ENCODE assay signal across 24 cellular contexts in genomic region chr20:63212393-63212730, GRCh38. TPM values are rescaled to one million over a fixed set of nuclear protein-coding genes. Genes with fewer than 3 reads are reported as not detected.
A peak's percentile ranks its signal among the peaks of the same experiment; 100 is the strongest.
DNase-seq lines count a peak whose midpoint lies in the region; ATAC-seq, FAIRE-seq and TF ChIP-seq lines count a peak whose summit lies in the region.
"Had no signal": no experiment of that assay in that cellular context is flagged by ENCODE, and none has a peak within 500 bp of the region (broad histone marks: within the 10 kb centered on the region; RNA-seq: fewer than 3 reads in every experiment).

No MANE protein-coding gene starts in this region.

- no peak for FAIRE-seq in D721Med (lab: Jason Lieb, UNC)
- FAIRE-seq: pancreas, urothelium cell line had no signal

- H3K36me3 Mint-ChIP-seq in activated naive CD8-positive, alpha-beta T cell: peaks cover 4% of the 10 kb centered on the region
- H3K36me3 Mint-ChIP-seq in activated naive CD8-positive, alpha-beta T cell treated with anti-CD3 and anti-CD28 coated beads for 36 hours: peaks cover 37% of the 10 kb centered on the region
- H3K36me3 Mint-ChIP-seq in WTC11: peaks cover 55% of the 10 kb centered on the region
- H3K36me3 Mint-ChIP-seq in stimulated activated memory B cell treated with anti-CD40 and anti-IgM and Interleukin-4, amounts not matched to agents 10 μg/mL and 1 μg/mL and 100 μg/mL, for 72 hours: peaks cover 48% of the 10 kb centered on the region

- peaks cover 60% of the 10 kb centered on the region for H3K4me1 Mint-ChIP-seq in activated naive CD8-positive, alpha-beta T cell (ENCODE audit: low read depth)
- peaks cover 54% of the 10 kb centered on the region for H3K4me1 Mint-ChIP-seq in activated naive CD8-positive, alpha-beta T cell treated with anti-CD3 and anti-CD28 coated beads for 36 hours
- peaks cover 28% of the 10 kb centered on the region for H3K4me1 Mint-ChIP-seq in WTC11
- peaks cover 66% of the 10 kb centered on the region for H3K4me1 Mint-ChIP-seq in stimulated activated memory B cell treated with anti-CD40 and anti-IgM and Interleukin-4, amounts not matched to agents 10 μg/mL and 1 μg/mL and 100 μg/mL, for 72 hours

- POLR2A ChIA-PET in WTC11 (lab: Charles Lee): interaction anchor here (0.6 kb wide), 1 partner anchor 121 kb away, joined by 4 read pairs; no protein-coding TSS in a partner anchor

- no peaks in the 10 kb centered on the region for H3K27me3 Mint-ChIP-seq in activated naive CD8-positive, alpha-beta T cell
- no peaks in the 10 kb centered on the region for H3K27me3 Mint-ChIP-seq in activated naive CD8-positive, alpha-beta T cell treated with anti-CD3 and anti-CD28 coated beads for 36 hours
- H3K27me3 Mint-ChIP-seq in WTC11 (ENCODE audit: low read depth): no peaks in the 10 kb centered on the region
- H3K27me3 Mint-ChIP-seq in stimulated activated memory B cell treated with anti-CD40 and anti-IgM and Interleukin-4, amounts not matched to agents 10 μg/mL and 1 μg/mL and 100 μg/mL, for 72 hours: no peaks in the 10 kb centered on the region
- H3K27me3 Mint-ChIP-seq: activated CD4-positive, alpha-beta memory T cell treated with anti-CD3 and anti-CD28 coated beads, Interleukin-2, amount 10 ng/mL, durations not matched to agents 7 days and 5 days; IgD-negative memory B cell had no signal

- no peak for TF ChIP-seq CTCF in WTC11 (IDR thresholded peaks at IDR 0.05)
- TF ChIP-seq CTCF in D721Med (IDR thresholded peaks at IDR 0.05; ENCODE audit: insufficient read depth, missing control alignments): no peak

- ATAC-seq in WTC11: no peak
- ATAC-seq in stimulated activated memory B cell treated with anti-CD40 and anti-IgM and Interleukin-4, amounts not matched to agents 10 μg/mL and 1 μg/mL and 100 μg/mL, for 72 hours: no peak
- ATAC-seq in HG03571 (IDR thresholded peaks at IDR 0.05; ENCODE audit: unreplicated experiment): no peak
- ATAC-seq: left ventricle myocardium superior, pancreas, Right ventricle myocardium inferior had no signal

- no peak overlapping the region for H3K27ac Mint-ChIP-seq in activated naive CD8-positive, alpha-beta T cell
- no peak overlapping the region for H3K27ac Mint-ChIP-seq in activated naive CD8-positive, alpha-beta T cell treated with anti-CD3 and anti-CD28 coated beads for 36 hours
- peak overlapping the region; percentile 63 for H3K27ac Mint-ChIP-seq in WTC11
- H3K27ac Mint-ChIP-seq in stimulated activated memory B cell treated with anti-CD40 and anti-IgM and Interleukin-4, amounts not matched to agents 10 μg/mL and 1 μg/mL and 100 μg/mL, for 72 hours: peak overlapping the region; percentile 14
- H3K27ac Mint-ChIP-seq: activated CD4-positive, alpha-beta memory T cell treated with anti-CD3 and anti-CD28 coated beads, Interleukin-2, amount 10 ng/mL, durations not matched to agents 7 days and 5 days had no signal

- no peaks in the 10 kb centered on the region for H3K9me3 Mint-ChIP-seq in activated naive CD8-positive, alpha-beta T cell (ENCODE audit: low read depth)
- H3K9me3 Mint-ChIP-seq in activated naive CD8-positive, alpha-beta T cell treated with anti-CD3 and anti-CD28 coated beads for 36 hours: no peaks in the 10 kb centered on the region
- no peaks in the 10 kb centered on the region for H3K9me3 Mint-ChIP-seq in WTC11
- H3K9me3 Mint-ChIP-seq in stimulated activated memory B cell treated with anti-CD40 and anti-IgM and Interleukin-4, amounts not matched to agents 10 μg/mL and 1 μg/mL and 100 μg/mL, for 72 hours: no peaks in the 10 kb centered on the region
- H3K9me3 Mint-ChIP-seq: activated CD4-positive, alpha-beta memory T cell treated with anti-CD3 and anti-CD28 coated beads, Interleukin-2, amount 10 ng/mL, durations not matched to agents 7 days and 5 days; IgD-negative memory B cell had no signal

- DNase-seq in activated naive CD8-positive, alpha-beta T cell treated with anti-CD3 and anti-CD28 coated beads for 36 hours: no peak
- DNase-seq in WTC11 (ENCODE audit: low spot score) (no peak), iris pigment epithelial cell (ENCODE audit: low read depth) (peak; percentile 23), D721Med (ENCODE audit: insufficient read length, low spot score) (no peak)
- DNase-seq in stimulated activated CD4-positive, alpha-beta T cell treated with anti-CD3 and anti-CD28 coated beads, Interleukin-15, amount 100 ng/mL, for 24 hours: no peak
- DNase-seq: activated CD4-positive, alpha-beta memory T cell treated with anti-CD3 and anti-CD28 coated beads, Interleukin-2, amount 10 ng/mL, durations not matched to agents 7 days and 5 days; activated effector memory CD4-positive, alpha-beta T cell treated with Interleukin-2 at 50 U/mL for 16 hours; colonic mucosa; foreskin melanocyte; H7; left ventricle myocardium superior; NCI-H1930; pancreas; sigmoid colon; stimulated activated CD4-positive, alpha-beta T cell treated with anti-CD3 and anti-CD28 coated beads, Interleukin-2, amount 100 ng/mL, for 24 hours; WERI-Rb-1 had no signal

- H3K4me3 Mint-ChIP-seq in activated naive CD8-positive, alpha-beta T cell: peak overlapping the region; percentile 36
- H3K4me3 Mint-ChIP-seq in activated naive CD8-positive, alpha-beta T cell treated with anti-CD3 and anti-CD28 coated beads for 36 hours: no peak overlapping the region
- H3K4me3 Mint-ChIP-seq in WTC11: no peak overlapping the region; the same call in 1 of the 2 replicates
- no peak overlapping the region for H3K4me3 Mint-ChIP-seq in stimulated activated memory B cell treated with anti-CD40 and anti-IgM and Interleukin-4, amounts not matched to agents 10 μg/mL and 1 μg/mL and 100 μg/mL, for 72 hours

- CTCF ChIA-PET in WTC11 (lab: Charles Lee): interaction anchor here (1.0 to 1.5 kb wide), 3 partner anchors 10 to 40 kb away, joined by 3 to 6 read pairs (median 4); no protein-coding TSS in a partner anchor

TF ChIP-seq in WTC11, 78 proteins besides CTCF, POLR2A, EP300 and RAD21 (continues in another document):
- TF ChIP-seq HMGXB4 (CRISPR knock-in tag; IDR thresholded peaks at IDR 0.05) (no peak), SP1 (CRISPR knock-in tag; conservative IDR thresholded peaks at IDR 0.05) (no peak), JUN (CRISPR knock-in tag; IDR thresholded peaks at IDR 0.05) (no peak), ETV6 (CRISPR knock-in tag; IDR thresholded peaks at IDR 0.05) (no peak), ZBTB43 (CRISPR knock-in tag; IDR thresholded peaks at IDR 0.05) (no peak), ZNF512 (CRISPR knock-in tag; IDR thresholded peaks at IDR 0.05; ENCODE audit: borderline replicate concordance) (no peak), PREB (CRISPR knock-in tag; IDR thresholded peaks at IDR 0.05; ENCODE audit: borderline replicate concordance) (no peak), GABPB1 (CRISPR knock-in tag; IDR thresholded peaks at IDR 0.05) (no peak), ZNF219 (CRISPR knock-in tag; IDR thresholded peaks at IDR 0.05; ENCODE audit: borderline replicate concordance) (no peak)

RNA-seq across cellular contexts. Expression of gene YTHDF1, which starts 3.6 kb away (rescaled TPM):
- 10 to 100 TPM; 47.4 to 48.3 TPM for total RNA-seq in activated naive CD8-positive, alpha-beta T cell treated with anti-CD3 and anti-CD28 coated beads for 36 hours
- total RNA-seq in WTC11 (2021): 50.2 to 61.3 TPM (median 51.3 TPM) in 3 replicates

RNA-seq across cellular contexts. Expression of gene BIRC7, which starts 23.3 kb away (rescaled TPM):
- under 1 TPM; 0.23 to 0.34 TPM for total RNA-seq in activated naive CD8-positive, alpha-beta T cell treated with anti-CD3 and anti-CD28 coated beads for 36 hours
- 0.17 to 0.23 TPM in 2 of 3 replicates, not detected in the other for total RNA-seq in WTC11 (2021)
- total RNA-seq: activated CD4-positive, alpha-beta memory T cell treated with anti-CD3 and anti-CD28 coated beads, Interleukin-2, amount 10 ng/mL, durations not matched to agents 7 days and 5 days; ascending aorta; colonic mucosa; H7; left ventricle myocardium superior; pancreas; Right ventricle myocardium inferior had no signal

RNA-seq across cellular contexts. Expression of gene NKAIN4, which starts 41.9 kb away (rescaled TPM):
- total RNA-seq in activated naive CD8-positive, alpha-beta T cell treated with anti-CD3 and anti-CD28 coated beads for 36 hours: not detected
- 7.2 to 11.0 TPM (median 9.6 TPM) in 3 replicates for total RNA-seq in WTC11 (2021)
- total RNA-seq: activated CD4-positive, alpha-beta memory T cell treated with anti-CD3 and anti-CD28 coated beads, Interleukin-2, amount 10 ng/mL, durations not matched to agents 7 days and 5 days; ascending aorta; left ventricle myocardium superior; NCI-H460; pancreas; Right ventricle myocardium inferior had no signal

Comparison
In these comparisons a context has a peak if more than half of its experiments do, and no peak if none do; other contexts are left out.
1. H3K27ac Mint-ChIP-seq: peak in WTC11 (single experiment) and stimulated activated memory B cell treated with anti-CD40 and anti-IgM and Interleukin-4, amounts not matched to agents 10 μg/mL and 1 μg/mL and 100 μg/mL, for 72 hours (single experiment); none in activated naive CD8-positive, alpha-beta T cell (single experiment) and activated naive CD8-positive, alpha-beta T cell treated with anti-CD3 and anti-CD28 coated beads for 36 hours (single experiment).